Comparison of ENCODE assay signal across 10 cellular contexts in genomic region chr11:121520243-121521144, GRCh38.
DNase-seq lines count a peak whose midpoint lies in the region; ATAC-seq and TF ChIP-seq lines count a peak whose summit lies in the region.
"Had no signal": no experiment of that assay in that cellular context is flagged by ENCODE, and none has a peak within 500 bp of the region (broad histone marks: within the 10 kb centered on the region; RNA-seq: fewer than 3 reads in every experiment).

No MANE protein-coding gene starts in this region.

- DNase-seq in AG04449 (ENCODE audit: low read depth, low spot score) = peak; percentile 53
- peak; percentile 35 for DNase-seq in ELR (ENCODE audit: low read depth)
- DNase-seq in foreskin keratinocyte = peak; percentile 64 to 81
- DNase-seq in NCI-H524 (lab: John Stamatoyannopoulos, UW) = no peak
- DNase-seq in T-helper 1 cell = no peak
- DNase-seq in GM19240 (ENCODE audit: insufficient read length, low spot score) = no peak
- DNase-seq in GM23338 (ENCODE audit: low spot score) = no peak
- DNase-seq: midbrain, spleen had no signal

- H3K4me3 Mint-ChIP-seq in activated T-helper 17 cell treated with anti-CD3 and anti-CD28 coated beads, Interleukin-2, amount 50 U/mL, for 72 hours = peak overlapping the region; percentile 34
- no peak overlapping the region for H3K4me3 Mint-ChIP-seq in GM23338

- no peaks in the 10 kb centered on the region for H3F3A ChIP-seq in GM23338 (replicated peaks; ENCODE audit: low read depth)

- H3K27me3 Mint-ChIP-seq in activated T-helper 17 cell treated with anti-CD3 and anti-CD28 coated beads, Interleukin-2, amount 50 U/mL, for 72 hours = no peaks in the 10 kb centered on the region
- peaks cover 3% of the 10 kb centered on the region for H3K27me3 Mint-ChIP-seq in GM23338 (ENCODE audit: insufficient read depth, low read depth, poor library complexity)

- TF ChIP-seq CTCF in AG04449 (IDR thresholded peaks at IDR 0.05; ENCODE audit: insufficient read depth, low read length, missing control alignments) = no peak
- TF ChIP-seq CTCF in foreskin keratinocyte (conservative IDR thresholded peaks at IDR 0.05) = no peak
- no peak for TF ChIP-seq CTCF in GM23338 (conservative IDR thresholded peaks at IDR 0.05; ENCODE audit: low read depth in 2 of 2)

- no peak for ATAC-seq in activated T-helper 17 cell treated with anti-CD3 and anti-CD28 coated beads, Interleukin-2, amount 50 U/mL, for 72 hours (replicated peaks)
- peak; percentile 38 for ATAC-seq in foreskin keratinocyte
- ATAC-seq in GM23338 = no peak

- H3K4me1 ChIP-seq in foreskin keratinocyte (peaks cover 23% of the 10 kb centered on the region), GM23338 (ENCODE audit: insufficient read depth) (no peaks in the 10 kb centered on the region)

- H3K27ac Mint-ChIP-seq in activated T-helper 17 cell treated with anti-CD3 and anti-CD28 coated beads, Interleukin-2, amount 50 U/mL, for 72 hours = peak overlapping the region; percentile 52
- H3K27ac Mint-ChIP-seq in GM23338 = no peak overlapping the region

- H4K20me1 ChIP-seq in GM23338 (replicated peaks; ENCODE audit: insufficient read depth) = no peaks in the 10 kb centered on the region; the same call in 1 of the 2 replicates

- H3K27me3 ChIP-seq in foreskin keratinocyte (no peaks in the 10 kb centered on the region), GM23338 (ENCODE audit: insufficient read depth) (no peaks in the 10 kb centered on the region)
- H3K27me3 ChIP-seq: spleen had no signal

- no peaks in the 10 kb centered on the region for H3K9me2 ChIP-seq in GM23338 (ENCODE audit: insufficient read depth)

- CTCF ChIA-PET in AG04449 (lab: Yijun Ruan, JAX) = no interaction called here

- H3K4me1 Mint-ChIP-seq in activated T-helper 17 cell treated with anti-CD3 and anti-CD28 coated beads, Interleukin-2, amount 50 U/mL, for 72 hours = peaks cover 32% of the 10 kb centered on the region
- no peaks in the 10 kb centered on the region for H3K4me1 Mint-ChIP-seq in GM23338

- H3K36me3 ChIP-seq in GM23338 (ENCODE audit: insufficient read depth) = peaks cover 24% of the 10 kb centered on the region

- H3K36me3 Mint-ChIP-seq in activated T-helper 17 cell treated with anti-CD3 and anti-CD28 coated beads, Interleukin-2, amount 50 U/mL, for 72 hours (ENCODE audit: low read depth) = peaks cover 93% of the 10 kb centered on the region
- peaks cover 62% of the 10 kb centered on the region for H3K36me3 Mint-ChIP-seq in GM23338 (ENCODE audit: low read depth)

- H3K4me3 ChIP-seq in AG04449 (ENCODE audit: low read depth, low read length) (no peak overlapping the region), GM23338 (no peak overlapping the region)
- H3K4me3 ChIP-seq: spleen had no signal

- H3K27ac ChIP-seq in foreskin keratinocyte (peak overlapping the region; percentile 34), GM23338 (ENCODE audit: low read depth) (no peak overlapping the region)
- H3K27ac ChIP-seq: spleen had no signal

- no peak overlapping the region for H2AFZ ChIP-seq in GM23338

- no peaks in the 10 kb centered on the region for H3K9me3 Mint-ChIP-seq in activated T-helper 17 cell treated with anti-CD3 and anti-CD28 coated beads, Interleukin-2, amount 50 U/mL, for 72 hours
- no peaks in the 10 kb centered on the region for H3K9me3 Mint-ChIP-seq in GM23338

- POLR2A ChIA-PET in AG04449 (lab: Yijun Ruan, JAX) = no interaction called here

- H3K79me2 ChIP-seq in GM23338 (replicated peaks; ENCODE audit: insufficient read depth) = peaks cover 10% of the 10 kb centered on the region; the same call in 1 of the 2 replicates

- no peak overlapping the region for H3K4me2 ChIP-seq in GM23338

TF ChIP-seq in GM23338, 12 proteins besides CTCF, POLR2A, EP300 and RAD21 (continues in another document):
- TF ChIP-seq ZNF331 (CRISPR knock-in tag; IDR thresholded peaks at IDR 0.05; ENCODE audit: low read depth) = no peak
- no peak for TF ChIP-seq REST (IDR thresholded peaks at IDR 0.05; ENCODE audit: unreplicated experiment)
- no peak for TF ChIP-seq CREB1 (CRISPR knock-in tag; IDR thresholded peaks at IDR 0.05; ENCODE audit: low read depth)
- TF ChIP-seq ZNF462 (CRISPR knock-in tag; IDR thresholded peaks at IDR 0.05) = no peak
- TF ChIP-seq JUNB (IDR thresholded peaks at IDR 0.05; ENCODE audit: unreplicated experiment) = no peak
- TF ChIP-seq NANOG (IDR thresholded peaks at IDR 0.05; ENCODE audit: borderline replicate concordance) = no peak
- no peak for TF ChIP-seq ZNF114 (CRISPR knock-in tag; IDR thresholded peaks at IDR 0.05)
- TF ChIP-seq EZH2 (IDR thresholded peaks at IDR 0.05; ENCODE audit: low read depth, unreplicated experiment) = no peak

Comparison
In these comparisons a context has a peak if more than half of its experiments do, and no peak if none do; other contexts are left out.
1. DNase-seq: peak in AG04449 (single experiment), ELR (single experiment) and foreskin keratinocyte (2 of 2); none in NCI-H524 (0 of 2), T-helper 1 cell (0 of 5), GM19240 (single experiment) and GM23338 (single experiment).